ENCODE assay signal across 29 cellular contexts in genomic region chr1:2076826-2077225, GRCh38. TPM values are rescaled to one million over a fixed set of nuclear protein-coding genes. Genes with fewer than 3 reads are reported as not detected.
"Had no signal": no experiment of that assay in that cellular context is flagged by ENCODE, and none has a peak within 500 bp of the region (broad histone marks: within the 10 kb centered on the region; RNA-seq: fewer than 3 reads in every experiment).

No MANE protein-coding gene starts in this region.

- H3K4me3 ChIP-seq: gastrocnemius medialis, heart left ventricle, hepatocyte, lung, ovary, psoas muscle, sigmoid colon, suprapubic skin, transverse colon, upper lobe of right lung, uterus had no signal

- H3K27ac Mint-ChIP-seq: memory B cell; natural killer cell; stimulated activated memory B cell treated with anti-CD40 and anti-IgM and Interleukin-4, amounts not matched to agents 10 μg/mL and 1 μg/mL and 100 μg/mL, for 72 hours; stimulated activated naive CD8-positive, alpha-beta T cell treated with anti-CD3 and anti-CD28 coated beads, Interleukin-15, Interleukin-2, amounts not matched to agents 100 ng/mL and 50 ng/mL, for 24 hours had no signal

- H3K27ac ChIP-seq: epithelial cell of prostate, gastrocnemius medialis, heart left ventricle, hepatocyte, ovary, psoas muscle, sigmoid colon, suprapubic skin, transverse colon, upper lobe of right lung, uterus had no signal

- DNase-seq: cortex of kidney; dorsolateral prefrontal cortex; effector CD4-positive, alpha-beta T cell; foreskin fibroblast; gastrocnemius medialis; kidney; natural killer cell; occipital lobe; ovary; psoas muscle; sigmoid colon; stimulated activated CD4-positive, alpha-beta T cell treated with anti-CD3 and anti-CD28 coated beads, Interleukin-2, amount 100 ng/mL, for 24 hours; stimulated activated CD4-positive, alpha-beta T cell treated with anti-CD3 and anti-CD28 coated beads, Interleukin-4, amount 100 ng/mL, for 24 hours; transverse colon; upper lobe of right lung; uterus had no signal

- H3K4me1 ChIP-seq: gastrocnemius medialis, heart left ventricle, psoas muscle, suprapubic skin, upper lobe of right lung had no signal

- H3K4me2 ChIP-seq: hepatocyte had no signal

- H3K36me3 ChIP-seq: gastrocnemius medialis, heart left ventricle, ovary, sigmoid colon, suprapubic skin, upper lobe of right lung, uterus had no signal

- H3K27me3 ChIP-seq: hepatocyte, ovary, transverse colon, upper lobe of right lung had no signal

- FAIRE-seq: kidney had no signal

- H3K4me3 Mint-ChIP-seq: memory B cell; natural killer cell; stimulated activated memory B cell treated with anti-CD40 and anti-IgM and Interleukin-4, amounts not matched to agents 10 μg/mL and 1 μg/mL and 100 μg/mL, for 72 hours; stimulated activated naive CD8-positive, alpha-beta T cell treated with anti-CD3 and anti-CD28 coated beads, Interleukin-15, Interleukin-2, amounts not matched to agents 100 ng/mL and 50 ng/mL, for 24 hours had no signal

- H2AFZ ChIP-seq: hepatocyte had no signal

- H3K27me3 Mint-ChIP-seq: memory B cell; stimulated activated memory B cell treated with anti-CD40 and anti-IgM and Interleukin-4, amounts not matched to agents 10 μg/mL and 1 μg/mL and 100 μg/mL, for 72 hours; stimulated activated naive CD8-positive, alpha-beta T cell treated with anti-CD3 and anti-CD28 coated beads, Interleukin-15, Interleukin-2, amounts not matched to agents 100 ng/mL and 50 ng/mL, for 24 hours had no signal

RNA-seq across cellular contexts. Expression of gene GABRD, which starts 57.7 kb away (rescaled TPM):
- total RNA-seq: glomerular endothelial cell, hepatocyte, left lobe of liver, liver, mononuclear cell, renal cortical epithelial cell, sigmoid colon, transverse colon had no signal
